Comparison of ENCODE assay signal across 28 cellular contexts in genomic region chr3:145013931-145014330, GRCh38.
"Had no signal": no experiment of that assay in that cellular context is flagged by ENCODE, and none has a peak within 500 bp of the region (broad histone marks: within the 10 kb centered on the region; RNA-seq: fewer than 3 reads in every experiment).

No MANE protein-coding gene starts in this region.

- H3K36me3 ChIP-seq: breast epithelium, Peyer's patch, SJSA1 had no signal

- H3K9me3 ChIP-seq: body of pancreas, breast epithelium, Peyer's patch, SJSA1, SK-N-SH had no signal

- ATAC-seq: activated CD8-positive, alpha-beta T cell treated with anti-CD3 and anti-CD28 coated beads for 36 hours; body of pancreas; PC-3 had no signal

- H3K27me3 ChIP-seq: body of pancreas, breast epithelium, Peyer's patch, SJSA1 had no signal

- H3K9ac ChIP-seq: KMS-11, SK-N-SH had no signal

- H3K27ac ChIP-seq: body of pancreas, breast epithelium, KMS-11, Peyer's patch, SJSA1 had no signal

- H3K4me1 ChIP-seq: body of pancreas, breast epithelium, Peyer's patch, SJSA1 had no signal

- H3K4me3 ChIP-seq: body of pancreas, breast epithelium, Peyer's patch, SJSA1 had no signal

- DNase-seq: activated CD4-positive, alpha-beta T cell treated with anti-CD3 and anti-CD28 coated beads, Interleukin-2, amount 10 ng/mL, durations not matched to agents 24 days and 14 days; activated CD4-positive, alpha-beta T cell treated with anti-CD3 and anti-CD28 coated beads, Interleukin-2, amount 50 U/mL, for 4 hours; activated CD8-positive, alpha-beta T cell treated with anti-CD3 and anti-CD28 coated beads for 36 hours; activated gamma-delta T cell; activated naive CD4-positive, alpha-beta T cell treated with Interleukin-2 at 50 U/mL for 16 hours; activated naive CD8-positive, alpha-beta T cell treated with anti-CD3 and anti-CD28 coated beads, Interleukin-2, amount 10 ng/mL, durations not matched to agents 7 days and 5 days; activated T-cell treated with anti-CD3 and anti-CD28 coated beads, Interleukin-2, amount 50 U/mL, for 24 hours; body of pancreas; MM.1S; NCI-H1092 treated with DMSO at 0.1 percent for 48 hours; NCI-H1417; NCI-H146; NCI-H187; NCI-H2081; NCI-H2171 treated with DMSO at 0.1 percent for 48 hours; NCI-H2227 treated with DMSO at 0.1 percent for 48 hours; NCI-H446; NCI-H510A treated with DMSO at 0.1 percent for 48 hours; NCI-H526 treated with DMSO at 0.1 percent for 48 hours; NCI-H774; PC-3; Peyer's patch; RPMI8226; SHP77 treated with DMSO at 0.1 percent for 48 hours; SK-N-SH had no signal

- H3K4me2 ChIP-seq: KMS-11, SK-N-SH had no signal
